In the genomic region with DNA sequence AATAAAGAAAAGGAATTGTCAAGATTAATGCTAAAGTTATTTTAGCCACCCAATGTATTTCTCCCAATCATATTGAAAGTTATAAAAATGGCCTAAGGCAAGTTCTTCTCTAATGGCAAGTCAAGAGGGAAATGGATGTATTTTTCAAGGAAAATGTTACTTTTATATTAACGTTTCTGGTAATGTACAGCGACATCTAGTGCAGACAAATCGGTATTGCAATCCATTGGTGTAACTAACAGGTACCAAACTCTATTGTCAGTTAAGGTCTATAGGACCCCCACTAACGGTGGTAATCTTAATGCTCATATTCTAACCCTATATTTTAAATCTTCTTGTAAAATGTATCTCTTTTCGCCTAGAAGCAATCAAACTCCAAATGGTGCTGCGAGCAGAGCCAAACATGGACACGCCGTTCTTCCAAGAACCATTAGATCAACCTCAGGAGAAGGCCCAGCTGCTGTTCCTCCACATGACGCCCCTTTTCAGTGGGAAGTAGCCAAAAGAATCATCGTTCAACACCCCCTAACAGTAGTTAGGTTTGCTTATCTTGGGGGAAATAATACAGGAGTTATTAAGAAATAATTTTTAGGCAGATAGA, we compare ENCODE assay signal across 8 cellular contexts.
DNase-seq lines count a peak whose midpoint lies in the region; ATAC-seq and TF ChIP-seq lines count a peak whose summit lies in the region.

No MANE protein-coding gene starts in this region.

- intact Hi-C loops in left ventricle myocardium superior (cut with micrococcal nuclease) (no loop called here), ascending aorta (cut with DNase I) (loop anchor here (2.0 to 10.0 kb wide), 3 partner anchors 75 to 287 kb away; partner anchors contain the start of gene MTMR6)

- H3K9me3 ChIP-seq in right atrium auricular region: no peaks in the 10 kb centered on the region
- no peaks in the 10 kb centered on the region for H3K9me3 ChIP-seq in ascending aorta

- H3K4me1 Mint-ChIP-seq in activated T-cell treated with anti-CD3 and anti-CD28 coated beads, Interleukin-2, amount 50 U/mL, for 24 hours (ENCODE audit: low read depth): peaks cover 3% of the 10 kb centered on the region

- H3K4me1 ChIP-seq in right atrium auricular region: no peaks in the 10 kb centered on the region
- H3K4me1 ChIP-seq in ascending aorta: no peaks in the 10 kb centered on the region

- ATAC-seq in left ventricle myocardium superior (no peak), left lobe of liver (peak; percentile 58), GM19455 (IDR thresholded peaks at IDR 0.05; ENCODE audit: unreplicated experiment) (no peak), GM21786 (IDR thresholded peaks at IDR 0.05; ENCODE audit: unreplicated experiment) (no peak)

- peak; percentile 65 to 78 for TF ChIP-seq CTCF in right atrium auricular region (IDR thresholded peaks at IDR 0.05)
- TF ChIP-seq CTCF in ascending aorta (IDR thresholded peaks at IDR 0.05): peak in 2 of 3 experiments; percentile 73 to 74

- H3K27me3 ChIP-seq in right atrium auricular region (no peaks in the 10 kb centered on the region), ascending aorta (no peaks in the 10 kb centered on the region)

- no peak overlapping the region for H3K4me3 Mint-ChIP-seq in activated T-cell treated with anti-CD3 and anti-CD28 coated beads, Interleukin-2, amount 50 U/mL, for 24 hours

- H3K36me3 ChIP-seq in right atrium auricular region: no peaks in the 10 kb centered on the region
- H3K36me3 ChIP-seq in ascending aorta: no peaks in the 10 kb centered on the region

- no peak overlapping the region for H3K27ac Mint-ChIP-seq in activated T-cell treated with anti-CD3 and anti-CD28 coated beads, Interleukin-2, amount 50 U/mL, for 24 hours

- H3K4me3 ChIP-seq in right atrium auricular region (no peak overlapping the region), ascending aorta (no peak overlapping the region)

- H3K27ac ChIP-seq in right atrium auricular region: no peak overlapping the region
- H3K27ac ChIP-seq in ascending aorta: no peak overlapping the region

- no peaks in the 10 kb centered on the region for H3K36me3 Mint-ChIP-seq in activated T-cell treated with anti-CD3 and anti-CD28 coated beads, Interleukin-2, amount 50 U/mL, for 24 hours (ENCODE audit: low read depth)

- H3K9me3 Mint-ChIP-seq in activated T-cell treated with anti-CD3 and anti-CD28 coated beads, Interleukin-2, amount 50 U/mL, for 24 hours: no peaks in the 10 kb centered on the region

- peaks cover 48% of the 10 kb centered on the region for H3K27me3 Mint-ChIP-seq in activated T-cell treated with anti-CD3 and anti-CD28 coated beads, Interleukin-2, amount 50 U/mL, for 24 hours

- no peak for DNase-seq in right atrium auricular region (ENCODE audit: low spot score)
- DNase-seq in left ventricle myocardium superior: no peak
- peak; percentile 15 for DNase-seq in MV-4-11 (lab: John Stamatoyannopoulos, UW)
- DNase-seq in ascending aorta (ENCODE audit: low spot score in 2 of 2): no peak
- no peak for DNase-seq in left lobe of liver (ENCODE audit: low spot score)
- no peak for DNase-seq in activated T-cell treated with anti-CD3 and anti-CD28 coated beads, Interleukin-2, amount 50 U/mL, for 24 hours
